1 cellular context compared by ENCODE assay signal in genomic region chr19:5340637-5341447, GRCh38.
TF ChIP-seq lines count a peak whose summit lies in the region.

Gene PTPRS, minus strand, starts transcription at chr19:5340812. Its CDS starts 54,672 bp downstream, at chr19:5286140.

TF ChIP-seq in HepG2, 621 proteins besides CTCF, POLR2A, EP300 and RAD21 (continued from another document and continues in another):
- TF ChIP-seq MNT (IDR thresholded peaks at IDR 0.05) (peak; percentile 89), GLI4 (CRISPR knock-in tag; IDR thresholded peaks at IDR 0.05; ENCODE audit: borderline replicate concordance) (peak; percentile 99), ZNF17 (CRISPR knock-in tag; IDR thresholded peaks at IDR 0.05) (peak; percentile 96; the same call in 1 of the 2 replicates), HNF4G (IDR thresholded peaks at IDR 0.05; ENCODE audit: borderline replicate concordance, low read depth, low read length) (no peak), HNF4G (CRISPR knock-in tag; IDR thresholded peaks at IDR 0.05; ENCODE audit: borderline replicate concordance, low read depth) (peak; percentile 71; the same call in 1 of the 2 replicates), ZHX1 (CRISPR knock-in tag; IDR thresholded peaks at IDR 0.05; ENCODE audit: low read depth) (peak; percentile 95), SRSF4 (IDR thresholded peaks at IDR 0.05; ENCODE audit: low read depth, low read length, poor library complexity, severe bottlenecking) (no peak), ZNF569 (CRISPR knock-in tag; IDR thresholded peaks at IDR 0.05; ENCODE audit: borderline replicate concordance) (peak; percentile 84; the same call in 1 of the 2 replicates), RARA (CRISPR knock-in tag; IDR thresholded peaks at IDR 0.05) (peak; percentile 83), ZNF597 (CRISPR knock-in tag; IDR thresholded peaks at IDR 0.05) (no peak), RBAK (CRISPR knock-in tag; IDR thresholded peaks at IDR 0.05) (no peak), ZNF660 (CRISPR knock-in tag; IDR thresholded peaks at IDR 0.05; ENCODE audit: borderline replicate concordance, low read depth) (peak; percentile 94; the same call in 1 of the 2 replicates), PHF21A (CRISPR knock-in tag; IDR thresholded peaks at IDR 0.05) (no peak), SUZ12 (IDR thresholded peaks at IDR 0.05; ENCODE audit: low read depth, low read length) (no peak), ZNF740 (CRISPR knock-in tag; IDR thresholded peaks at IDR 0.05) (peak; percentile 86), DBP (CRISPR knock-in tag; IDR thresholded peaks at IDR 0.05; ENCODE audit: not compliant biosample characterization) (peak; percentile 99), TGIF2 (CRISPR knock-in tag; IDR thresholded peaks at IDR 0.05) (peak; percentile 93), NFYB (CRISPR knock-in tag; IDR thresholded peaks at IDR 0.05) (peak; percentile 80), NR3C1 (CRISPR knock-in tag; IDR thresholded peaks at IDR 0.05) (no peak), POLR2AphosphoS5 (IDR thresholded peaks at IDR 0.05; ENCODE audit: low read depth, low read length) (no peak), ZNF484 (CRISPR knock-in tag; IDR thresholded peaks at IDR 0.05; ENCODE audit: borderline replicate concordance, low read depth) (peak; percentile 96; the same call in 1 of the 2 replicates), FOXK2 (IDR thresholded peaks at IDR 0.05) (no peak), HCFC1 (IDR thresholded peaks at IDR 0.05; ENCODE audit: low read depth, low read length) (no peak), SP2 (CRISPR knock-in tag; IDR thresholded peaks at IDR 0.05) (peak; percentile 70), ZGPAT (CRISPR knock-in tag; IDR thresholded peaks at IDR 0.05) (peak; percentile 93), NR0B2 (CRISPR knock-in tag; IDR thresholded peaks at IDR 0.05) (peak; percentile 100), ZNF564 (CRISPR knock-in tag; IDR thresholded peaks at IDR 0.05) (peak; percentile 98), TEAD2 (CRISPR knock-in tag; IDR thresholded peaks at IDR 0.05) (peak; percentile 98), MAFG (CRISPR knock-in tag; IDR thresholded peaks at IDR 0.05) (peak; percentile 65; the same call in 1 of the 2 replicates), KMT2A (CRISPR knock-in tag; IDR thresholded peaks at IDR 0.05) (0 out of 2 replicates have a peak, but pooled peaks have one; percentile 40), ZNF383 (CRISPR knock-in tag; IDR thresholded peaks at IDR 0.05; ENCODE audit: borderline replicate concordance) (no peak), ZBTB7B (CRISPR knock-in tag; IDR thresholded peaks at IDR 0.05) (no peak), KDM5B (CRISPR knock-in tag; IDR thresholded peaks at IDR 0.05; ENCODE audit: borderline replicate concordance) (peak; percentile 100), MXI1 (IDR thresholded peaks at IDR 0.05; ENCODE audit: borderline replicate concordance, low read depth, low read length) (peak; percentile 98; the same call in 2 of the 3 replicates), MTERF4 (CRISPR knock-in tag; IDR thresholded peaks at IDR 0.05) (peak; percentile 100), SSRP1 (CRISPR knock-in tag; IDR thresholded peaks at IDR 0.05) (no peak), ZNF619 (CRISPR knock-in tag; IDR thresholded peaks at IDR 0.05) (no peak), SOX6 (IDR thresholded peaks at IDR 0.05) (no peak), SOX6 (CRISPR knock-in tag; IDR thresholded peaks at IDR 0.05) (peak; percentile 61; the same call in 1 of the 2 replicates), ZNF546 (CRISPR knock-in tag; conservative IDR thresholded peaks at IDR 0.05) (peak; percentile 100), HOMEZ (CRISPR knock-in tag; IDR thresholded peaks at IDR 0.05; ENCODE audit: low read depth) (peak; percentile 39; the same call in 1 of the 2 replicates), ARNT (IDR thresholded peaks at IDR 0.05) (no peak), ZSCAN5A (CRISPR knock-in tag; IDR thresholded peaks at IDR 0.05; ENCODE audit: borderline replicate concordance) (peak; percentile 99), POGZ (CRISPR knock-in tag; IDR thresholded peaks at IDR 0.05) (peak; percentile 49; the same call in 1 of the 2 replicates), SIN3B (IDR thresholded peaks at IDR 0.05; ENCODE audit: low read length) (no peak), JARID2 (CRISPR knock-in tag; IDR thresholded peaks at IDR 0.05; ENCODE audit: insufficient replicate concordance) (peak; percentile 79), ZNF121 (CRISPR knock-in tag; IDR thresholded peaks at IDR 0.05) (peak; percentile 79), NCOA2 (CRISPR knock-in tag; IDR thresholded peaks at IDR 0.05) (peak; percentile 70; the same call in 1 of the 2 replicates), ZNF235 (CRISPR knock-in tag; IDR thresholded peaks at IDR 0.05; ENCODE audit: borderline replicate concordance) (peak; percentile 100), THAP9 (CRISPR knock-in tag; IDR thresholded peaks at IDR 0.05; ENCODE audit: borderline replicate concordance) (peak; percentile 78; the same call in 1 of the 2 replicates), ZNF333 (CRISPR knock-in tag; IDR thresholded peaks at IDR 0.05; ENCODE audit: borderline replicate concordance) (peak; percentile 100), ZNF253 (CRISPR knock-in tag; IDR thresholded peaks at IDR 0.05; ENCODE audit: borderline replicate concordance) (peak; percentile 100), ZNF766 (CRISPR knock-in tag; IDR thresholded peaks at IDR 0.05; ENCODE audit: borderline replicate concordance) (peak; percentile 99), AGO2 (optimal IDR thresholded peaks at IDR 0.05; ENCODE audit: low read depth, low read length) (no peak)
